In genomic region chr4:153970169-153970568, GRCh38 we compare ENCODE assay signal across 23 cellular contexts.
A peak's percentile ranks its signal among the peaks of the same experiment; 100 is the strongest.
DNase-seq lines count a peak whose midpoint lies in the region; ATAC-seq, FAIRE-seq and TF ChIP-seq lines count a peak whose summit lies in the region.
"Had no signal": no experiment of that assay in that cellular context is flagged by ENCODE, and none has a peak within 500 bp of the region (broad histone marks: within the 10 kb centered on the region; RNA-seq: fewer than 3 reads in every experiment).

No MANE protein-coding gene starts in this region.

- H4K91ac ChIP-seq in IMR-90 (ENCODE audit: insufficient read depth, low read depth, low read length) (no peak overlapping the region), mesenchymal stem cell (ENCODE audit: low read length) (no peak overlapping the region)

- no peaks in the 10 kb centered on the region for H3K9me3 ChIP-seq in A549
- H3K9me3 ChIP-seq in IMR-90 (ENCODE audit: control insufficient read depth, insufficient read depth, low read length), result peaks cover 8% of the 10 kb centered on the region
- peaks cover 11% of the 10 kb centered on the region for H3K9me3 ChIP-seq in mesenchymal stem cell (ENCODE audit: control insufficient read depth, low read length)
- H3K9me3 ChIP-seq in subcutaneous abdominal adipose tissue (ENCODE audit: control insufficient read depth in 5 of 5, low read length in 5 of 5), result peaks cover 0 to 6% (median 3%) of the 10 kb centered on the region in 5 donors
- no peaks in the 10 kb centered on the region for H3K9me3 ChIP-seq in T-helper 17 cell (ENCODE audit: control insufficient read depth, low read length, poor library complexity, severe bottlenecking)
- H3K9me3 ChIP-seq in ascending aorta, result no peaks in the 10 kb centered on the region
- H3K9me3 ChIP-seq: Caco-2 had no signal

- no peak overlapping the region for H3K56ac ChIP-seq in IMR-90 (ENCODE audit: extremely low read depth, insufficient read depth, low read length)

- ATAC-seq in A549 (no peak), IMR-90 (ENCODE audit: low read depth) (no peak), T-helper 17 cell (no peak)
- no peak for ATAC-seq in activated T-helper 17 cell treated with anti-CD3 and anti-CD28 coated beads, Interleukin-2, amount 50 U/mL, for 72 hours (replicated peaks)
- ATAC-seq: CD8-positive, alpha-beta T cell had no signal

- H2BK5ac ChIP-seq in IMR-90 (ENCODE audit: low read depth, low read length, poor library complexity, severe bottlenecking), result no peak overlapping the region
- no peak overlapping the region for H2BK5ac ChIP-seq in mesenchymal stem cell (ENCODE audit: low read depth, low read length, poor library complexity, severe bottlenecking)

- intact Hi-C loops in IMR-90 (cut with micrococcal nuclease) (no loop called here), ascending aorta (cut with DNase I) (no loop called here)

- no peak overlapping the region for H3K4me3 ChIP-seq in A549
- H3K4me3 ChIP-seq in IMR-90 (ENCODE audit: insufficient read depth, low read depth, low read length), result no peak overlapping the region
- no peak overlapping the region for H3K4me3 ChIP-seq in mesenchymal stem cell (ENCODE audit: insufficient read depth in 1 of 2, low read depth in 1 of 2, low read length in 2 of 2)
- no peak overlapping the region for H3K4me3 ChIP-seq in subcutaneous abdominal adipose tissue (ENCODE audit: low read depth in 1 of 5, low read length in 5 of 5)
- H3K4me3 ChIP-seq in ascending aorta, result no peak overlapping the region
- H3K4me3 ChIP-seq: BLaER1 treated with 17β-estradiol and CSF1 and Interleukin-3, amounts not matched to agents 10 nM and 100 nM had no signal

- H3K27ac ChIP-seq in A549 (no peak overlapping the region), IMR-90 (ENCODE audit: insufficient read depth, low read length) (no peak overlapping the region), mesenchymal stem cell (ENCODE audit: low read length, poor library complexity, severe bottlenecking) (no peak overlapping the region), subcutaneous abdominal adipose tissue (ENCODE audit: low read depth, low read length) (peak overlapping the region; percentile 50), ascending aorta (no peak overlapping the region)
- H3K27ac ChIP-seq: BLaER1 treated with 17β-estradiol and CSF1 and Interleukin-3, amounts not matched to agents 10 nM and 100 nM; C4-2B had no signal

- no peaks in the 10 kb centered on the region for H3K9me1 ChIP-seq in IMR-90 (ENCODE audit: insufficient read depth, low read length)

- H3K4me1 Mint-ChIP-seq in T-helper 17 cell, result no peaks in the 10 kb centered on the region
- H3K4me1 Mint-ChIP-seq in activated T-helper 17 cell treated with anti-CD3 and anti-CD28 coated beads, Interleukin-2, amount 50 U/mL, for 72 hours, result no peaks in the 10 kb centered on the region
- H3K4me1 Mint-ChIP-seq: B cell had no signal

- TF ChIP-seq RAD21 in A549 (conservative IDR thresholded peaks at IDR 0.05 in 1 of 2, IDR thresholded peaks at IDR 0.05 in 1 of 2), result no peak
- TF ChIP-seq RAD21 in IMR-90 (IDR thresholded peaks at IDR 0.05; ENCODE audit: low read length), result no peak

- no peaks in the 10 kb centered on the region for H3K27me3 Mint-ChIP-seq in T-helper 17 cell
- H3K27me3 Mint-ChIP-seq in activated T-helper 17 cell treated with anti-CD3 and anti-CD28 coated beads, Interleukin-2, amount 50 U/mL, for 72 hours, result no peaks in the 10 kb centered on the region
- H3K27me3 Mint-ChIP-seq: B cell; CD4-positive, alpha-beta T cell had no signal

- H3K36me3 ChIP-seq in IMR-90 (ENCODE audit: control insufficient read depth, insufficient read depth, low read length), result no peaks in the 10 kb centered on the region
- no peaks in the 10 kb centered on the region for H3K36me3 ChIP-seq in mesenchymal stem cell (ENCODE audit: control insufficient read depth in 1 of 2, insufficient read depth in 2 of 2, low read depth in 1 of 2, low read length in 2 of 2)
- H3K36me3 ChIP-seq in subcutaneous abdominal adipose tissue (ENCODE audit: control insufficient read depth in 5 of 5, insufficient read depth in 5 of 5, low read length in 5 of 5), result no peaks in the 10 kb centered on the region
- no peaks in the 10 kb centered on the region for H3K36me3 ChIP-seq in ascending aorta

- no peak for TF ChIP-seq POLR2A in A549 (IDR thresholded peaks at IDR 0.05; ENCODE audit: low read length)
- TF ChIP-seq POLR2A in IMR-90 (IDR thresholded peaks at IDR 0.05; ENCODE audit: low read depth, low read length), result no peak

- H2AK5ac ChIP-seq in IMR-90 (ENCODE audit: low read depth, low read length) (no peak overlapping the region), mesenchymal stem cell (ENCODE audit: low read length, severe bottlenecking) (no peak overlapping the region)

- H2BK12ac ChIP-seq in mesenchymal stem cell (ENCODE audit: low read length in 2 of 2), result no peak overlapping the region

- CTCF ChIA-PET in A549 (lab: Yijun Ruan, JAX) (no interaction called here), IMR-90 (lab: Yijun Ruan, JAX) (no interaction called here)

- H3K4me3 Mint-ChIP-seq in T-helper 17 cell, result no peak overlapping the region
- H3K4me3 Mint-ChIP-seq in activated T-helper 17 cell treated with anti-CD3 and anti-CD28 coated beads, Interleukin-2, amount 50 U/mL, for 72 hours, result no peak overlapping the region
- H3K4me3 Mint-ChIP-seq: B cell; CD4-positive, alpha-beta T cell; CD8-positive, alpha-beta T cell had no signal

- H3K14ac ChIP-seq in IMR-90 (replicated peaks; ENCODE audit: low read depth, low read length) (no peak overlapping the region), mesenchymal stem cell (ENCODE audit: low read length in 2 of 2) (no peak overlapping the region)

- H4K8ac ChIP-seq in IMR-90 (ENCODE audit: low read depth in 2 of 2, low read length in 2 of 2) (no peak overlapping the region), mesenchymal stem cell (ENCODE audit: low read length) (no peak overlapping the region)

- dilution Hi-C loops in IMR-90 (cut with HindIII; ENCODE audit: low sequenced_read_pairs, unreplicated experiment), result no loop called here

- H3K4ac ChIP-seq in IMR-90 (ENCODE audit: low read depth, low read length) (no peak overlapping the region), mesenchymal stem cell (ENCODE audit: low read depth in 1 of 2, low read length in 2 of 2) (no peak overlapping the region)

- no peak for FAIRE-seq in A549 (lab: Jason Lieb, UNC)
- FAIRE-seq: A204.1, D721Med, G401.6, GM12891, GM19239 had no signal

- no peak for TF ChIP-seq EP300 in A549 (IDR thresholded peaks at IDR 0.05)

- TF ChIP-seq CTCF in A549 (IDR thresholded peaks at IDR 0.05) (no peak), IMR-90 (conservative IDR thresholded peaks at IDR 0.05; ENCODE audit: low read depth, low read length) (no peak), ascending aorta (IDR thresholded peaks at IDR 0.05) (no peak)

- H3K27me3 ChIP-seq in IMR-90 (ENCODE audit: control insufficient read depth, insufficient read depth, low read length) (no peaks in the 10 kb centered on the region), mesenchymal stem cell (ENCODE audit: control insufficient read depth in 1 of 2, insufficient read depth in 1 of 2, low read length in 2 of 2) (no peaks in the 10 kb centered on the region), subcutaneous abdominal adipose tissue (ENCODE audit: control insufficient read depth in 5 of 5, insufficient read depth in 4 of 5, low read length in 5 of 5) (no peaks in the 10 kb centered on the region), ascending aorta (no peaks in the 10 kb centered on the region)
- H3K27me3 ChIP-seq: BLaER1 treated with 17β-estradiol and CSF1 and Interleukin-3, amounts not matched to agents 10 nM and 100 nM had no signal

- in situ Hi-C loops in IMR-90 (cut with MboI; ENCODE audit: low sequenced_read_pairs), result no loop called here

- peaks cover 6% of the 10 kb centered on the region for H3K9me3 Mint-ChIP-seq in activated T-helper 17 cell treated with anti-CD3 and anti-CD28 coated beads, Interleukin-2, amount 50 U/mL, for 72 hours

- H3K36me3 Mint-ChIP-seq in T-helper 17 cell (ENCODE audit: low read depth), result peaks cover 3% of the 10 kb centered on the region
- H3K36me3 Mint-ChIP-seq in activated T-helper 17 cell treated with anti-CD3 and anti-CD28 coated beads, Interleukin-2, amount 50 U/mL, for 72 hours (ENCODE audit: low read depth), result no peaks in the 10 kb centered on the region
- H3K36me3 Mint-ChIP-seq: CD8-positive, alpha-beta T cell had no signal

- BruUV-seq in IMR-90 (replicated peaks; lab: Mats Ljungman, UMichigan), result no TSS peak

- no peaks in the 10 kb centered on the region for H4K20me1 ChIP-seq in IMR-90 (ENCODE audit: insufficient read depth, low read length)
- H4K20me1 ChIP-seq: BLaER1 treated with 17β-estradiol and CSF1 and Interleukin-3, amounts not matched to agents 10 nM and 100 nM had no signal

- no peak for DNase-seq in A549 (ENCODE audit: low read depth in 1 of 2, low spot score in 1 of 2)
- no peak for DNase-seq in IMR-90
- DNase-seq in mesenchymal stem cell, result no peak
- no peak for DNase-seq in T-helper 17 cell
- no peak for DNase-seq in ascending aorta (ENCODE audit: low spot score in 2 of 2)
- DNase-seq: 8988T; AML-193; Caco-2; Calu3; CD4-positive, alpha-beta T cell; CD8-positive, alpha-beta T cell; DMS79 treated with DMSO at 0.1 percent for 48 hours; GF-D8 had no signal

- H2BK15ac ChIP-seq in IMR-90 (ENCODE audit: low read depth, low read length) (no peak overlapping the region), mesenchymal stem cell (ENCODE audit: low read depth, poor library complexity, severe bottlenecking) (no peak overlapping the region)

- WGBS in A549 (ENCODE audit: missing lambda C conversion rate), result 0% methylated on average over 2 of the region's 2 CpGs
- no CpG with 5 or more reads among the region's 2 CpGs for WGBS in IMR-90 (ENCODE audit: extremely low coverage in 2 of 2, insufficient read length in 1 of 2), 2 experiments
- 100% methylated on average over 1 of the region's 2 CpGs for WGBS in mesenchymal stem cell

- H3K18ac ChIP-seq in IMR-90 (ENCODE audit: low read depth, low read length) (no peak overlapping the region), mesenchymal stem cell (ENCODE audit: low read depth in 1 of 2, low read length in 2 of 2) (no peak overlapping the region)

- H2BK20ac ChIP-seq in IMR-90 (ENCODE audit: low read depth, low read length), result no peak overlapping the region

- no peak overlapping the region for H3K4me2 ChIP-seq in A549
- no peak overlapping the region for H3K4me2 ChIP-seq in IMR-90 (ENCODE audit: low read depth, low read length)
- H3K4me2 ChIP-seq in mesenchymal stem cell (ENCODE audit: low read length, poor library complexity, severe bottlenecking), result no peak overlapping the region
- H3K4me2 ChIP-seq: BLaER1 treated with 17β-estradiol and CSF1 and Interleukin-3, amounts not matched to agents 10 nM and 100 nM had no signal

- H2BK120ac ChIP-seq in IMR-90 (ENCODE audit: low read depth, low read length) (no peak overlapping the region), mesenchymal stem cell (ENCODE audit: low read depth, low read length) (no peak overlapping the region)

- H2AFZ ChIP-seq in IMR-90 (replicated peaks; ENCODE audit: low read length, poor library complexity) (no peak overlapping the region), mesenchymal stem cell (ENCODE audit: low read depth, low read length) (no peak overlapping the region)

- no peak overlapping the region for H2AK9ac ChIP-seq in IMR-90 (replicated peaks; ENCODE audit: low read depth, low read length, poor library complexity)

- H3K23ac ChIP-seq in IMR-90 (ENCODE audit: low read depth, low read length) (no peak overlapping the region), mesenchymal stem cell (ENCODE audit: low read length in 2 of 2) (no peak overlapping the region)

- H4K5ac ChIP-seq in IMR-90 (ENCODE audit: low read depth, low read length), result no peak overlapping the region

- H3K27ac Mint-ChIP-seq in T-helper 17 cell, result no peak overlapping the region
- H3K27ac Mint-ChIP-seq in activated T-helper 17 cell treated with anti-CD3 and anti-CD28 coated beads, Interleukin-2, amount 50 U/mL, for 72 hours, result no peak overlapping the region
- H3K27ac Mint-ChIP-seq: B cell; CD4-positive, alpha-beta T cell; CD8-positive, alpha-beta T cell had no signal

- no peaks in the 10 kb centered on the region for H3K4me1 ChIP-seq in A549
- H3K4me1 ChIP-seq in IMR-90 (ENCODE audit: control insufficient read depth, insufficient read depth, low read length), result no peaks in the 10 kb centered on the region
- no peaks in the 10 kb centered on the region for H3K4me1 ChIP-seq in mesenchymal stem cell (ENCODE audit: control insufficient read depth, insufficient read depth, low read depth, low read length)
- H3K4me1 ChIP-seq in subcutaneous abdominal adipose tissue (ENCODE audit: control insufficient read depth in 5 of 5, insufficient read depth in 5 of 5, low read length in 5 of 5), result peaks cover 0 to 41% (median 3%) of the 10 kb centered on the region in 5 donors
- no peaks in the 10 kb centered on the region for H3K4me1 ChIP-seq in ascending aorta
- H3K4me1 ChIP-seq: Caco-2 had no signal

- H3K79me1 ChIP-seq in IMR-90 (ENCODE audit: low read depth in 1 of 2, low read length in 2 of 2) (no peaks in the 10 kb centered on the region), mesenchymal stem cell (replicated peaks; ENCODE audit: low read length, poor library complexity, severe bottlenecking) (no peaks in the 10 kb centered on the region)

- H3K9ac ChIP-seq in IMR-90 (ENCODE audit: low read depth, low read length) (no peak overlapping the region), mesenchymal stem cell (ENCODE audit: low read length) (peak overlapping the region; percentile 16), subcutaneous abdominal adipose tissue (ENCODE audit: low read length in 5 of 5) (no peak overlapping the region)
- H3K9ac ChIP-seq: BLaER1 treated with 17β-estradiol and CSF1 and Interleukin-3, amounts not matched to agents 10 nM and 100 nM had no signal

- POLR2A ChIA-PET in A549 (lab: Yijun Ruan, JAX), result no interaction called here
- POLR2A ChIA-PET in IMR-90 (lab: Charles Lee; ENCODE audit: unreplicated experiment), result no interaction called here
